ENCODE assay signal across 19 cellular contexts in the genomic region with DNA sequence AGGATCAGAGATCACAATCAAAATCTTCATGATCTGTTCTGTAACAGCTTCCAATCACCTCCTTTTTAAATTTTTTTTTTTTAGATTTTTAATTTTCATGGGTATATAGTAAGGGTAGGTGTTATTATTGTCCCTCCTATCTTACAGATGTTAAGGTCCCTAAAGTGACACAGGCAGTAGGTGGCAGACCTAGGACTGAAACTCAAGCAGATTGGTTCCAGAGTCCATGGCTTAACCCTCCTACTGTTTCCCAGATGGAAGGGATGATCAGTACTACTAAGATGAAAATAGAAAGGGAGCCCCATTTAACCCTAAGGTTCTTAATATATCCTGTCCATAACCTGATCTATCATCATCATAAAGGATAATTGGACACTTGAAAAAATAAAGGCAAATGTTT.
"Had no signal": no experiment of that assay in that cellular context is flagged by ENCODE, and none has a peak within 500 bp of the region (broad histone marks: within the 10 kb centered on the region; RNA-seq: fewer than 3 reads in every experiment).

No MANE protein-coding gene starts in this region.

- H3K4me3 ChIP-seq: esophagus squamous epithelium, gastroesophageal sphincter, testis, tibial nerve, upper lobe of right lung, vagina had no signal

- H3K27ac ChIP-seq: esophagus squamous epithelium, gastroesophageal sphincter, testis, tibial nerve, upper lobe of right lung, vagina had no signal

- H3K27me3 Mint-ChIP-seq: naive thymus-derived CD4-positive, alpha-beta T cell; stimulated activated naive B cell treated with anti-CD40 and anti-IgM and Interleukin-4, amounts not matched to agents 10 μg/mL and 1 μg/mL and 100 μg/mL, for 72 hours; stimulated activated naive CD8-positive, alpha-beta T cell treated with anti-CD3 and anti-CD28 coated beads, Interleukin-15, amount 100 ng/mL, for 72 hours had no signal

- H3K4me1 Mint-ChIP-seq: nephron progenitor cell; stimulated activated naive CD8-positive, alpha-beta T cell treated with anti-CD3 and anti-CD28 coated beads, Interleukin-15, amount 100 ng/mL, for 72 hours had no signal

- H3K9me3 ChIP-seq: esophagus squamous epithelium, gastroesophageal sphincter, testis, tibial nerve, upper lobe of right lung, vagina had no signal

- H3K27ac Mint-ChIP-seq: nephron progenitor cell; stimulated activated naive B cell treated with anti-CD40 and anti-IgM and Interleukin-4, amounts not matched to agents 10 μg/mL and 1 μg/mL and 100 μg/mL, for 72 hours; stimulated activated naive CD8-positive, alpha-beta T cell treated with anti-CD3 and anti-CD28 coated beads, Interleukin-15, amount 100 ng/mL, for 72 hours had no signal

- H3K4me3 Mint-ChIP-seq: naive thymus-derived CD4-positive, alpha-beta T cell; nephron progenitor cell; stimulated activated naive B cell treated with anti-CD40 and anti-IgM and Interleukin-4, amounts not matched to agents 10 μg/mL and 1 μg/mL and 100 μg/mL, for 72 hours; stimulated activated naive CD8-positive, alpha-beta T cell treated with anti-CD3 and anti-CD28 coated beads, Interleukin-15, amount 100 ng/mL, for 72 hours had no signal

- ATAC-seq: gastroesophageal sphincter; naive thymus-derived CD4-positive, alpha-beta T cell; sciatic nerve; stimulated activated naive B cell treated with anti-CD40 and anti-IgM and Interleukin-4, amounts not matched to agents 10 μg/mL and 1 μg/mL and 100 μg/mL, for 72 hours; stimulated activated naive CD8-positive, alpha-beta T cell treated with anti-CD3 and anti-CD28 coated beads, Interleukin-15, amount 100 ng/mL, for 72 hours; upper lobe of right lung had no signal

- DNase-seq: cortex of kidney; effector memory CD4-positive, alpha-beta T cell; esophagus squamous epithelium; foreskin fibroblast; glutamatergic neuron; mesendoderm; naive thymus-derived CD4-positive, alpha-beta T cell; nephron progenitor cell; posterior cingulate gyrus; stimulated activated CD4-positive, alpha-beta T cell treated with anti-CD3 and anti-CD28 coated beads, Interleukin-2, amount 100 ng/mL, for 24 hours; stimulated activated CD4-positive, alpha-beta T cell treated with anti-CD3 and anti-CD28 coated beads, Interleukin-4, amount 100 ng/mL, for 4 hours; stimulated activated naive B cell treated with anti-CD40 and anti-IgM and Interleukin-4, amounts not matched to agents 10 μg/mL and 1 μg/mL and 100 μg/mL, for 72 hours; stimulated activated naive CD8-positive, alpha-beta T cell treated with anti-CD3 and anti-CD28 coated beads, Interleukin-15, amount 100 ng/mL, for 72 hours; testis; upper lobe of right lung had no signal

- H3K9me3 Mint-ChIP-seq: naive thymus-derived CD4-positive, alpha-beta T cell; nephron progenitor cell; stimulated activated naive B cell treated with anti-CD40 and anti-IgM and Interleukin-4, amounts not matched to agents 10 μg/mL and 1 μg/mL and 100 μg/mL, for 72 hours; stimulated activated naive CD8-positive, alpha-beta T cell treated with anti-CD3 and anti-CD28 coated beads, Interleukin-15, amount 100 ng/mL, for 72 hours had no signal

- H3K4me1 ChIP-seq: testis, vagina had no signal

- H3K27me3 ChIP-seq: esophagus squamous epithelium, gastroesophageal sphincter, testis, tibial nerve, upper lobe of right lung, vagina had no signal
